In genomic region chr3:20405731-20406130, GRCh38 we compare ENCODE assay signal across 18 cellular contexts.
DNase-seq lines count a peak whose midpoint lies in the region; ATAC-seq and TF ChIP-seq lines count a peak whose summit lies in the region.
"Had no signal": no experiment of that assay in that cellular context is flagged by ENCODE, and none has a peak within 500 bp of the region (broad histone marks: within the 10 kb centered on the region; RNA-seq: fewer than 3 reads in every experiment).

No MANE protein-coding gene starts in this region.

- intact Hi-C loops in CD4-positive, alpha-beta T cell (cut with DNase I, micrococcal nuclease): no loop called here

- H3K27ac Mint-ChIP-seq in CD4-positive, alpha-beta T cell: no peak overlapping the region
- H3K27ac Mint-ChIP-seq: activated CD4-positive, alpha-beta T cell treated with anti-CD3 and anti-CD28 coated beads, Interleukin-2, amount 10 ng/mL, durations not matched to agents 7 days and 5 days had no signal

- ATAC-seq in CD4-positive, alpha-beta T cell (ENCODE audit: poor library complexity): no peak
- ATAC-seq: GM12878, Panc1 had no signal

- no peaks in the 10 kb centered on the region for H3K36me3 Mint-ChIP-seq in CD4-positive, alpha-beta T cell (ENCODE audit: low read depth)

- in situ Hi-C loops in ACHN (cut with HindIII; ENCODE audit: low pct_ligation_motif_present, low pct_unique_long_range_greater_than_20kb, low sequenced_read_pairs): no loop called here

- H3K27ac ChIP-seq in CD4-positive, alpha-beta T cell (ENCODE audit: low read depth, low read length): no peak overlapping the region
- H3K27ac ChIP-seq: HL-60, neutrophil, tibial artery had no signal

- no peaks in the 10 kb centered on the region for H3K27me3 Mint-ChIP-seq in CD4-positive, alpha-beta T cell
- H3K27me3 Mint-ChIP-seq: activated CD4-positive, alpha-beta T cell treated with anti-CD3 and anti-CD28 coated beads, Interleukin-2, amount 10 ng/mL, durations not matched to agents 7 days and 5 days had no signal

- no peak overlapping the region for H3K4me3 ChIP-seq in cardiac fibroblast (replicated peaks in 1 of 2; ENCODE audit: low read depth in 2 of 2, low read length in 2 of 2)
- H3K4me3 ChIP-seq: GM12878, tibial artery had no signal

- CTCF ChIA-PET in CD4-positive, alpha-beta T cell (lab: Charles Lee): no interaction called here

- POLR2A ChIA-PET in CD4-positive, alpha-beta T cell (lab: Charles Lee): no interaction called here

- no peak for TF ChIP-seq CTCF in cardiac fibroblast (IDR thresholded peaks at IDR 0.05; ENCODE audit: low read depth, low read length)
- TF ChIP-seq CTCF in CD4-positive, alpha-beta T cell (IDR thresholded peaks at IDR 0.05): no peak

- no peaks in the 10 kb centered on the region for H3K4me1 Mint-ChIP-seq in CD4-positive, alpha-beta T cell (ENCODE audit: low read depth)
- H3K4me1 Mint-ChIP-seq: activated CD4-positive, alpha-beta T cell treated with anti-CD3 and anti-CD28 coated beads, Interleukin-2, amount 10 ng/mL, durations not matched to agents 7 days and 5 days had no signal

- H3K9me3 Mint-ChIP-seq in CD4-positive, alpha-beta T cell: no peaks in the 10 kb centered on the region
- H3K9me3 Mint-ChIP-seq: activated CD4-positive, alpha-beta T cell treated with anti-CD3 and anti-CD28 coated beads, Interleukin-2, amount 10 ng/mL, durations not matched to agents 7 days and 5 days had no signal

- peak; percentile 62 for DNase-seq in AG20443 (ENCODE audit: low spot score)
- peak; percentile 90 for DNase-seq in MV-4-11 (lab: John Stamatoyannopoulos, UW)
- DNase-seq in cardiac fibroblast (ENCODE audit: low read depth in 2 of 2): peak; percentile 66 to 81
- DNase-seq in myocyte (ENCODE audit: low read depth): peak; percentile 25
- no peak for DNase-seq in DMS 273 treated with DMSO at 0.1 percent for 48 hours (lab: John Stamatoyannopoulos, UW)
- no peak for DNase-seq in CD4-positive, alpha-beta T cell
- no peak for DNase-seq in activated naive CD4-positive, alpha-beta T cell treated with Interleukin-2 at 50 U/mL for 16 hours
- no peak for DNase-seq in ACHN
- DNase-seq: activated CD4-positive, alpha-beta T cell treated with anti-CD3 and anti-CD28 coated beads, Interleukin-2, amount 10 ng/mL, durations not matched to agents 7 days and 5 days; DMS53; hypothalamus; MM.1S; stimulated activated CD4-positive, alpha-beta T cell treated with anti-CD3 and anti-CD28 coated beads, Interleukin-15, amount 100 ng/mL, for 24 hours; tibial artery had no signal

- no peaks in the 10 kb centered on the region for H3K9me3 ChIP-seq in CD4-positive, alpha-beta T cell (ENCODE audit: control insufficient read depth, low read length)
- H3K9me3 ChIP-seq: neutrophil, tibial artery had no signal

- no peaks in the 10 kb centered on the region for H3K27me3 ChIP-seq in CD4-positive, alpha-beta T cell (ENCODE audit: control insufficient read depth, insufficient read depth, low read length)
- H3K27me3 ChIP-seq: neutrophil, tibial artery had no signal

- H3K4me3 Mint-ChIP-seq in CD4-positive, alpha-beta T cell: no peak overlapping the region
- H3K4me3 Mint-ChIP-seq: activated CD4-positive, alpha-beta T cell treated with anti-CD3 and anti-CD28 coated beads, Interleukin-2, amount 10 ng/mL, durations not matched to agents 7 days and 5 days had no signal

Comparison
In these comparisons a context has a peak if more than half of its experiments do, and no peak if none do; other contexts are left out.
1. DNase-seq: peak in AG20443 (single experiment), MV-4-11 (single experiment), cardiac fibroblast (2 of 2) and myocyte (single experiment); none in DMS 273 treated with DMSO at 0.1 percent for 48 hours (single experiment), CD4-positive, alpha-beta T cell (0 of 10), activated naive CD4-positive, alpha-beta T cell treated with Interleukin-2 at 50 U/mL for 16 hours (single experiment) and ACHN (single experiment).